8 cellular contexts compared by ENCODE assay signal in the genomic region with DNA sequence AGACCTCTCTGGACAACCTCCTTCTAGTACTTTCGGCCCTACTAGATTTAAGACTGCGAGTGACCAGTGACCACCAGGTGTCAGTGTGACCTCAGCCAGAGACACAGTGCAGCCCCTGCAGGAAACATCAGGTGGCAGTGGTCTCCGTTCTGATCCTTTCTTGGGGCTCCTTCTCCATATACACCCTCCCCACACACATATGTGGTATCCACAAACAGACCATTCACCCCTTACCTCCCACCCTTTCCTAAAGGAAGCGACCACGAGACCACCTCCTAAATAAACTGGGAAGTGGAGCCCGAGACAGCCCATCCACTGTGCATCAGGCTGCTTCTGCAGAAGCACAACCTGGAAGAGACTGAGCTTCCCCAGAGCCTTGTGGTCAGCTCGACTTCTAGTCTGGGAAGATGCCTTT. TPM values are rescaled to one million over a fixed set of nuclear protein-coding genes. Genes with fewer than 3 reads are reported as not detected.
DNase-seq lines count a peak whose midpoint lies in the region; ATAC-seq and TF ChIP-seq lines count a peak whose summit lies in the region.

No MANE protein-coding gene starts in this region.

- H3K27ac Mint-ChIP-seq in Calu3 (ENCODE audit: unreplicated experiment): no peak overlapping the region

- H3K4me3 Mint-ChIP-seq in Calu3 (ENCODE audit: low read depth, unreplicated experiment): no peak overlapping the region

- H3K4me2 ChIP-seq in parathyroid adenoma (ENCODE audit: low read length): no peak overlapping the region

- no peaks in the 10 kb centered on the region for H3K9me3 Mint-ChIP-seq in Calu3 (ENCODE audit: low read depth, unreplicated experiment)

- H3K4me1 ChIP-seq in RWPE2 (ENCODE audit: insufficient read depth, poor library complexity, severe bottlenecking) (no peaks in the 10 kb centered on the region), parathyroid adenoma (no peaks in the 10 kb centered on the region), upper lobe of right lung (no peaks in the 10 kb centered on the region)

- ATAC-seq in RWPE2 (ENCODE audit: low read depth) (peak; percentile 78), upper lobe of right lung (peak; percentile 76), GM19455 (IDR thresholded peaks at IDR 0.05; ENCODE audit: unreplicated experiment) (no peak)

- no peak overlapping the region for H2AFZ ChIP-seq in parathyroid adenoma

- no peaks in the 10 kb centered on the region for H3K9me3 ChIP-seq in RWPE2 (ENCODE audit: severe bottlenecking)
- no peaks in the 10 kb centered on the region for H3K9me3 ChIP-seq in parathyroid adenoma (ENCODE audit: control insufficient read depth, low read length)
- no peaks in the 10 kb centered on the region for H3K9me3 ChIP-seq in upper lobe of right lung

- H3K27me3 Mint-ChIP-seq in Calu3 (ENCODE audit: unreplicated experiment): no peaks in the 10 kb centered on the region

- CTCF ChIA-PET in Calu3 (lab: Charles Lee): interaction anchor here (0.7 to 0.9 kb wide), 2 partner anchors 145 to 269 kb away, joined by 3 to 4 read pairs; no protein-coding TSS in a partner anchor

- BruUV-seq in Calu3 (replicated peaks; lab: Mats Ljungman, UMichigan): no TSS peak

- H3K27ac ChIP-seq in RWPE2 (ENCODE audit: poor library complexity, severe bottlenecking) (no peak overlapping the region), parathyroid adenoma (no peak overlapping the region), upper lobe of right lung (no peak overlapping the region)

- intact Hi-C loops in Calu3 (cut with micrococcal nuclease; ENCODE audit: unreplicated experiment) (loop anchor here (1.0 to 2.0 kb wide), 2 partner anchors 268 to 275 kb away; no protein-coding TSS in a partner anchor), upper lobe of right lung (cut with DNase I) (loop anchor here (10.0 kb wide), 1 partner anchor 266 kb away; a partner anchor contains a TSS)

- peak; percentile 97 for TF ChIP-seq CTCF in Calu3 (IDR thresholded peaks at IDR 0.05; ENCODE audit: unreplicated experiment)
- peak; percentile 74 for TF ChIP-seq CTCF in RWPE2 (IDR thresholded peaks at IDR 0.05; ENCODE audit: poor library complexity, severe bottlenecking)
- TF ChIP-seq CTCF in parathyroid adenoma (IDR thresholded peaks at IDR 0.05): peak; percentile 66
- peak; percentile 77 for TF ChIP-seq CTCF in upper lobe of right lung (IDR thresholded peaks at IDR 0.05)

- no peaks in the 10 kb centered on the region for H3K79me2 ChIP-seq in parathyroid adenoma

- H3K36me3 ChIP-seq in RWPE2 (ENCODE audit: low read depth): peaks cover 25% of the 10 kb centered on the region
- no peaks in the 10 kb centered on the region for H3K36me3 ChIP-seq in parathyroid adenoma (ENCODE audit: control insufficient read depth, insufficient read depth, low read length)
- peaks cover 24% of the 10 kb centered on the region for H3K36me3 ChIP-seq in upper lobe of right lung

- peaks cover 20% of the 10 kb centered on the region for H3K4me1 Mint-ChIP-seq in Calu3 (ENCODE audit: low read depth, unreplicated experiment)

- peak; percentile 85 for DNase-seq in Calu3
- peak; percentile 69 for DNase-seq in HT1080 (ENCODE audit: low read depth)
- DNase-seq in RWPE2 (ENCODE audit: low spot score): no peak
- DNase-seq in activated effector memory CD4-positive, alpha-beta T cell treated with anti-CD3 and anti-CD28 coated beads, Interleukin-2, amount 50 U/mL, for 16 hours: peak; percentile 90
- DNase-seq in germinal center (ENCODE audit: low spot score): peak; percentile 83
- DNase-seq in upper lobe of right lung: no peak

- no peak overlapping the region for H3K9ac ChIP-seq in parathyroid adenoma

- H3K36me3 Mint-ChIP-seq in Calu3 (ENCODE audit: insufficient read depth, unreplicated experiment): peaks cover 21% of the 10 kb centered on the region

- H3K4me3 ChIP-seq in RWPE2 (ENCODE audit: severe bottlenecking) (no peak overlapping the region), parathyroid adenoma (ENCODE audit: low read depth, low read length) (no peak overlapping the region), upper lobe of right lung (no peak overlapping the region)

- no peaks in the 10 kb centered on the region for H3K27me3 ChIP-seq in RWPE2 (ENCODE audit: insufficient read depth, poor library complexity, severe bottlenecking)
- no peaks in the 10 kb centered on the region for H3K27me3 ChIP-seq in parathyroid adenoma (ENCODE audit: control insufficient read depth, insufficient read depth, low read length)
- no peaks in the 10 kb centered on the region for H3K27me3 ChIP-seq in upper lobe of right lung

RNA-seq across cellular contexts. Expression of a gene that starts 38.5 kb away (rescaled TPM):
- 9.3 and 10.7 TPM in 2 replicates for total RNA-seq in Calu3 (2022)
- total RNA-seq in HT1080 (2014; rRNA removed; shearing (Covaris generic)): 0.11 and 0.13 TPM in 2 replicates
- polyA plus RNA-seq in HT1080 (2015; cell fraction: cytosol; rRNA removed): 0.09 and 0.16 TPM in 2 replicates
- 1.7 and 2.1 TPM in 2 replicates for polyA plus RNA-seq in HT1080 (2015; cell fraction: nucleus; rRNA removed)
- 1.0 TPM for total RNA-seq in upper lobe of right lung

Comparison
In these comparisons a context has a peak if more than half of its experiments do, and no peak if none do; other contexts are left out.
1. DNase-seq: peak in Calu3 (single experiment), HT1080 (single experiment), activated effector memory CD4-positive, alpha-beta T cell treated with anti-CD3 and anti-CD28 coated beads, Interleukin-2, amount 50 U/mL, for 16 hours (single experiment) and germinal center (single experiment); none in RWPE2 (single experiment) and upper lobe of right lung (single experiment).
2. Peak in every context shown above with its lines, with median percentiles within 50 percentile points of each other: CTCF ChIP-seq.